In the genomic region with DNA sequence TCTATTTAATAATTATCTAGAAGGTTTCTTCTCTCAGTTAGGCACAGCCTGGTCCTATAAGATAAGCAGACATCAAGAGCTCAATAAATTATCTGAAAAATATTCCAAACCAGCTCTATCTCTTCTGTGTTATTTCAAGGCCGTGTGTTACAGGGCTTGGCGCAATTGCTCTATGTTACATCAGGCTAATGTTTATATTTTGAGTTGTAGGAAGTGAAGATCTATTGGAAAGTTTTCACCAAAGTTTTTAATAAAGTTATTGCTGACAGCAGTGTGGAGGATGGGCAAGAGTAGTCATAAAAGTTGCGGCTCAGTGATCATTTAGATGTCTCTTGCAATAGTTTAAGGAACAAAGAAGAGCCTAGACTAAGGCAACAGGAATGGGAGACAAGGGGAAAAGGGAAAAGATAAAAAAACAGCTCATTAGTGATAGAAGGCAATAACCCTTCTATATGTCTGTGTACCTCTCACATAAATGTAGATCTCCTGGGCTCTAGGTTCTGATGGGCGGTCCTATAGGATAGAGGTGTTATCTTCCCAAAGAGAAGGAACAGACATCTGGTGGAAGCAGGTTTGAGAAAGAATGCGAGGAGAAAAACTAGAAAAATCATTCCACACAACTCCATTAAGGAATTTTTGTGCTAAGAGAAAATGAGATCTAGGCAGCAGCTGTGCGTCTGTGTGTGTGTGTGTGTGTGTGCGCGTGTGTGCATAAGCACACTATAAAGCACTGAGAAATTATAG, we compare ENCODE assay signal across 23 cellular contexts. TPM values are rescaled to one million over a fixed set of nuclear protein-coding genes. Genes with fewer than 3 reads are reported as not detected.
"Had no signal": no experiment of that assay in that cellular context is flagged by ENCODE, and none has a peak within 500 bp of the region (broad histone marks: within the 10 kb centered on the region; RNA-seq: fewer than 3 reads in every experiment).

No MANE protein-coding gene starts in this region.

- H3K36me3 ChIP-seq: ovary, right atrium auricular region, sigmoid colon, suprapubic skin, tibial artery had no signal

- H3K27ac ChIP-seq: dorsolateral prefrontal cortex, foreskin keratinocyte, ovary, right atrium auricular region, sigmoid colon, skin epidermis, suprapubic skin, tibial artery had no signal

- H3K4me3 Mint-ChIP-seq: central memory CD8-positive, alpha-beta T cell; naive thymus-derived CD8-positive, alpha-beta T cell; neural crest cell; stimulated activated effector memory CD8-positive, alpha-beta T cell treated with anti-CD3 and anti-CD28 coated beads, Interleukin-12 subunit alpha, Interleukin-12 subunit beta, amount 100 ng/mL, for 72 hours had no signal

- H3K4me3 ChIP-seq: dorsolateral prefrontal cortex, mucosa of descending colon, ovary, right atrium auricular region, sigmoid colon, skin epidermis, suprapubic skin, tibial artery had no signal

- H3K36me3 Mint-ChIP-seq: naive thymus-derived CD8-positive, alpha-beta T cell had no signal

- H3K4me1 ChIP-seq: foreskin keratinocyte, right atrium auricular region had no signal

- H3K4me1 Mint-ChIP-seq: neural crest cell had no signal

- H3K27me3 ChIP-seq: dorsolateral prefrontal cortex, foreskin keratinocyte, ovary, right atrium auricular region, sigmoid colon, suprapubic skin, tibial artery had no signal

- DNase-seq: cortex of kidney; dorsolateral prefrontal cortex; effector CD8-positive, alpha-beta T cell; foreskin keratinocyte; hippocampal formation; left colon; mucosa of descending colon; naive thymus-derived CD8-positive, alpha-beta T cell; ovary; sigmoid colon; stimulated activated CD4-positive, alpha-beta T cell treated with anti-CD3 and anti-CD28 coated beads, Interleukin-4, amount 100 ng/mL, for 1 hour; stimulated activated CD8-positive, alpha-beta memory T cell treated with anti-CD3 and anti-CD28 coated beads, Interleukin-4, amount 100 ng/mL, for 48 hours; stimulated activated naive CD8-positive, alpha-beta T cell treated with anti-CD3 and anti-CD28 coated beads, Interleukin-15, Interleukin-2, amounts not matched to agents 100 U/mL and 50 U/mL, for 24 hours; tibial artery had no signal

- H3K27me3 Mint-ChIP-seq: central memory CD8-positive, alpha-beta T cell had no signal

- ATAC-seq: esophagus mucosa; foreskin keratinocyte; left colon; mucosa of descending colon; naive thymus-derived CD8-positive, alpha-beta T cell; stimulated activated effector memory CD8-positive, alpha-beta T cell treated with anti-CD3 and anti-CD28 coated beads, Interleukin-12 subunit alpha, Interleukin-12 subunit beta, amount 100 ng/mL, for 72 hours; stimulated activated naive CD8-positive, alpha-beta T cell treated with anti-CD3 and anti-CD28 coated beads, Interleukin-15, Interleukin-2, amounts not matched to agents 100 U/mL and 50 U/mL, for 24 hours had no signal

- H3K9me3 ChIP-seq: mucosa of descending colon, ovary, right atrium auricular region, sigmoid colon, suprapubic skin, tibial artery had no signal

- H3K9me3 Mint-ChIP-seq: central memory CD8-positive, alpha-beta T cell; naive thymus-derived CD8-positive, alpha-beta T cell; neural crest cell; stimulated activated effector memory CD8-positive, alpha-beta T cell treated with anti-CD3 and anti-CD28 coated beads, Interleukin-12 subunit alpha, Interleukin-12 subunit beta, amount 100 ng/mL, for 72 hours had no signal

- H3K27ac Mint-ChIP-seq: stimulated activated effector memory CD8-positive, alpha-beta T cell treated with anti-CD3 and anti-CD28 coated beads, Interleukin-12 subunit alpha, Interleukin-12 subunit beta, amount 100 ng/mL, for 72 hours had no signal

RNA-seq across cellular contexts. Expression of gene ANKRD7, which starts 5.9 kb away (rescaled TPM):
- total RNA-seq: esophagus mucosa, left colon, mesenteric fat pad, neural crest cell, suprapubic skin, ureter had no signal
